In the genomic region with DNA sequence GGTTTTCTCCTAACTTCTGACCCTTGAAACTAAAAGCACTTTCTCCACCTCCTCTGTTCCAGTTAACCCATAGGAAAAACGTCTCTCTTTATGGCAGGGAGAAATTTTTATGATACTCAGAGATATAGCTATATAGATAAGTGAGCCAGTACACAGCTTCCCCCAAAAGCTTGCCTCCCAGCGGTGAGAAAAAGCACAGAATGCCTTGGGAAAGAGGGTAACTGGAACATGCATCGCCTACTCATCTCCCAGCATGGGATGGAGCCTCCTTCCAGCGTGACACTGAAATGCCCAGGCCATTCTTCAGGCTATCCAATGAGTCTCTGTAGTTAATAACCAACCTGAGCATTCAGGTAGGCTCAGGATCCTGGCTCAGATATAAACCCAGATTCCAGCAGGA, we compare ENCODE assay signal across 1 cellular context.
TF ChIP-seq lines count a peak whose summit lies in the region.

No MANE protein-coding gene starts in this region.

TF ChIP-seq in H1, 55 proteins besides CTCF, POLR2A, EP300 and RAD21 (continued from another document):
- TF ChIP-seq, protein P1, sequence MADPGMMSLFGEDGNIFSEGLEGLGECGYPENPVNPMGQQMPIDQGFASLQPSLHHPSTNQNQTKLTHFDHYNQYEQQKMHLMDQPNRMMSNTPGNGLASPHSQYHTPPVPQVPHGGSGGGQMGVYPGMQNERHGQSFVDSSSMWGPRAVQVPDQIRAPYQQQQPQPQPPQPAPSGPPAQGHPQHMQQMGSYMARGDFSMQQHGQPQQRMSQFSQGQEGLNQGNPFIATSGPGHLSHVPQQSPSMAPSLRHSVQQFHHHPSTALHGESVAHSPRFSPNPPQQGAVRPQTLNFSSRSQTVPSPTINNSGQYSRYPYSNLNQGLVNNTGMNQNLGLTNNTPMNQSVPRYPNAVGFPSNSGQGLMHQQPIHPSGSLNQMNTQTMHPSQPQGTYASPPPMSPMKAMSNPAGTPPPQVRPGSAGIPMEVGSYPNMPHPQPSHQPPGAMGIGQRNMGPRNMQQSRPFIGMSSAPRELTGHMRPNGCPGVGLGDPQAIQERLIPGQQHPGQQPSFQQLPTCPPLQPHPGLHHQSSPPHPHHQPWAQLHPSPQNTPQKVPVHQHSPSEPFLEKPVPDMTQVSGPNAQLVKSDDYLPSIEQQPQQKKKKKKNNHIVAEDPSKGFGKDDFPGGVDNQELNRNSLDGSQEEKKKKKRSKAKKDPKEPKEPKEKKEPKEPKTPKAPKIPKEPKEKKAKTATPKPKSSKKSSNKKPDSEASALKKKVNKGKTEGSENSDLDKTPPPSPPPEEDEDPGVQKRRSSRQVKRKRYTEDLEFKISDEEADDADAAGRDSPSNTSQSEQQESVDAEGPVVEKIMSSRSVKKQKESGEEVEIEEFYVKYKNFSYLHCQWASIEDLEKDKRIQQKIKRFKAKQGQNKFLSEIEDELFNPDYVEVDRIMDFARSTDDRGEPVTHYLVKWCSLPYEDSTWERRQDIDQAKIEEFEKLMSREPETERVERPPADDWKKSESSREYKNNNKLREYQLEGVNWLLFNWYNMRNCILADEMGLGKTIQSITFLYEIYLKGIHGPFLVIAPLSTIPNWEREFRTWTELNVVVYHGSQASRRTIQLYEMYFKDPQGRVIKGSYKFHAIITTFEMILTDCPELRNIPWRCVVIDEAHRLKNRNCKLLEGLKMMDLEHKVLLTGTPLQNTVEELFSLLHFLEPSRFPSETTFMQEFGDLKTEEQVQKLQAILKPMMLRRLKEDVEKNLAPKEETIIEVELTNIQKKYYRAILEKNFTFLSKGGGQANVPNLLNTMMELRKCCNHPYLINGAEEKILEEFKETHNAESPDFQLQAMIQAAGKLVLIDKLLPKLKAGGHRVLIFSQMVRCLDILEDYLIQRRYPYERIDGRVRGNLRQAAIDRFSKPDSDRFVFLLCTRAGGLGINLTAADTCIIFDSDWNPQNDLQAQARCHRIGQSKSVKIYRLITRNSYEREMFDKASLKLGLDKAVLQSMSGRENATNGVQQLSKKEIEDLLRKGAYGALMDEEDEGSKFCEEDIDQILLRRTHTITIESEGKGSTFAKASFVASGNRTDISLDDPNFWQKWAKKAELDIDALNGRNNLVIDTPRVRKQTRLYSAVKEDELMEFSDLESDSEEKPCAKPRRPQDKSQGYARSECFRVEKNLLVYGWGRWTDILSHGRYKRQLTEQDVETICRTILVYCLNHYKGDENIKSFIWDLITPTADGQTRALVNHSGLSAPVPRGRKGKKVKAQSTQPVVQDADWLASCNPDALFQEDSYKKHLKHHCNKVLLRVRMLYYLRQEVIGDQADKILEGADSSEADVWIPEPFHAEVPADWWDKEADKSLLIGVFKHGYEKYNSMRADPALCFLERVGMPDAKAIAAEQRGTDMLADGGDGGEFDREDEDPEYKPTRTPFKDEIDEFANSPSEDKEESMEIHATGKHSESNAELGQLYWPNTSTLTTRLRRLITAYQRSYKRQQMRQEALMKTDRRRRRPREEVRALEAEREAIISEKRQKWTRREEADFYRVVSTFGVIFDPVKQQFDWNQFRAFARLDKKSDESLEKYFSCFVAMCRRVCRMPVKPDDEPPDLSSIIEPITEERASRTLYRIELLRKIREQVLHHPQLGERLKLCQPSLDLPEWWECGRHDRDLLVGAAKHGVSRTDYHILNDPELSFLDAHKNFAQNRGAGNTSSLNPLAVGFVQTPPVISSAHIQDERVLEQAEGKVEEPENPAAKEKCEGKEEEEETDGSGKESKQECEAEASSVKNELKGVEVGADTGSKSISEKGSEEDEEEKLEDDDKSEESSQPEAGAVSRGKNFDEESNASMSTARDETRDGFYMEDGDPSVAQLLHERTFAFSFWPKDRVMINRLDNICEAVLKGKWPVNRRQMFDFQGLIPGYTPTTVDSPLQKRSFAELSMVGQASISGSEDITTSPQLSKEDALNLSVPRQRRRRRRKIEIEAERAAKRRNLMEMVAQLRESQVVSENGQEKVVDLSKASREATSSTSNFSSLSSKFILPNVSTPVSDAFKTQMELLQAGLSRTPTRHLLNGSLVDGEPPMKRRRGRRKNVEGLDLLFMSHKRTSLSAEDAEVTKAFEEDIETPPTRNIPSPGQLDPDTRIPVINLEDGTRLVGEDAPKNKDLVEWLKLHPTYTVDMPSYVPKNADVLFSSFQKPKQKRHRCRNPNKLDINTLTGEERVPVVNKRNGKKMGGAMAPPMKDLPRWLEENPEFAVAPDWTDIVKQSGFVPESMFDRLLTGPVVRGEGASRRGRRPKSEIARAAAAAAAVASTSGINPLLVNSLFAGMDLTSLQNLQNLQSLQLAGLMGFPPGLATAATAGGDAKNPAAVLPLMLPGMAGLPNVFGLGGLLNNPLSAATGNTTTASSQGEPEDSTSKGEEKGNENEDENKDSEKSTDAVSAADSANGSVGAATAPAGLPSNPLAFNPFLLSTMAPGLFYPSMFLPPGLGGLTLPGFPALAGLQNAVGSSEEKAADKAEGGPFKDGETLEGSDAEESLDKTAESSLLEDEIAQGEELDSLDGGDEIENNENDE (IDR thresholded peaks at IDR 0.05; ENCODE audit: insufficient replicate concordance, low read length) = no peak
- TF ChIP-seq SUZ12 (IDR thresholded peaks at IDR 0.05; ENCODE audit: low read length) = no peak
